Comparison of ENCODE assay signal across 17 cellular contexts in genomic region chr14:91920526-91920925, GRCh38. TPM values are rescaled to one million over a fixed set of nuclear protein-coding genes. Genes with fewer than 3 reads are reported as not detected.
DNase-seq lines count a peak whose midpoint lies in the region; ATAC-seq and TF ChIP-seq lines count a peak whose summit lies in the region.
"Had no signal": no experiment of that assay in that cellular context is flagged by ENCODE, and none has a peak within 500 bp of the region (broad histone marks: within the 10 kb centered on the region; RNA-seq: fewer than 3 reads in every experiment).

No MANE protein-coding gene starts in this region.

- H3K27ac ChIP-seq in right cardiac atrium (ENCODE audit: low read length) = peak overlapping the region; percentile 8
- H3K27ac ChIP-seq in heart left ventricle = peak overlapping the region in 5 of 12 donors; percentile 15 to 69 (median 30)
- peak overlapping the region; percentile 60 to 71 for H3K27ac ChIP-seq in tibial artery
- H3K27ac ChIP-seq: C4-2B had no signal

- H3K27me3 ChIP-seq in right cardiac atrium (ENCODE audit: control insufficient read depth, insufficient read depth) = no peaks in the 10 kb centered on the region
- no peaks in the 10 kb centered on the region for H3K27me3 ChIP-seq in heart left ventricle
- no peaks in the 10 kb centered on the region for H3K27me3 ChIP-seq in tibial artery
- no peaks in the 10 kb centered on the region for H3K27me3 ChIP-seq in H7 (ENCODE audit: control insufficient read depth, insufficient read depth, low read length)

- H3K27ac Mint-ChIP-seq in nephron = peak overlapping the region in 2 of 3 experiments; percentile 75 to 77
- H3K27ac Mint-ChIP-seq: CD4-positive, alpha-beta memory T cell; GM23338; H9 had no signal

- TF ChIP-seq POLR2A in heart left ventricle (IDR thresholded peaks at IDR 0.05) = no peak

- no peaks in the 10 kb centered on the region for H3K9me3 ChIP-seq in right cardiac atrium (ENCODE audit: control insufficient read depth, low read length)
- H3K9me3 ChIP-seq in heart left ventricle = peaks cover 0 to 2% (median 0%) of the 10 kb centered on the region in 12 donors
- no peaks in the 10 kb centered on the region for H3K9me3 ChIP-seq in tibial artery
- H3K9me3 ChIP-seq: BE2C had no signal

- TF ChIP-seq CTCF in heart left ventricle (IDR thresholded peaks at IDR 0.05) = no peak
- no peak for TF ChIP-seq CTCF in nephron (IDR thresholded peaks at IDR 0.05; ENCODE audit: unreplicated experiment in 3 of 3)
- TF ChIP-seq CTCF in tibial artery (IDR thresholded peaks at IDR 0.05) = no peak

- peaks cover 8% of the 10 kb centered on the region for H3K4me1 ChIP-seq in right cardiac atrium (ENCODE audit: control insufficient read depth, insufficient read depth, low read length)
- H3K4me1 ChIP-seq in heart left ventricle = peaks cover 0 to 68% (median 5%) of the 10 kb centered on the region in 12 donors
- H3K4me1 ChIP-seq in tibial artery = peaks cover 0 to 85% (median 56%) of the 10 kb centered on the region in 4 donors
- H3K4me1 ChIP-seq: BE2C had no signal

- DNase-seq in right cardiac atrium (no peak), heart left ventricle (no peak), tibial artery (no peak), AG20443 (ENCODE audit: low spot score) (no peak), H7 (no peak)
- DNase-seq: BE2C; CD4-positive, alpha-beta memory T cell; DMS79; H9 had no signal

- H3K4me3 Mint-ChIP-seq in nephron = no peak overlapping the region
- H3K4me3 Mint-ChIP-seq: CD4-positive, alpha-beta memory T cell; GM23338; H9 had no signal

- peaks cover 70% of the 10 kb centered on the region for H3K4me1 Mint-ChIP-seq in nephron
- H3K4me1 Mint-ChIP-seq: CD4-positive, alpha-beta memory T cell; GM23338; H9 had no signal

- H3K9me3 Mint-ChIP-seq in nephron = peaks cover 3% of the 10 kb centered on the region
- H3K9me3 Mint-ChIP-seq: CD4-positive, alpha-beta memory T cell; GM23338 had no signal

- WGBS in right cardiac atrium = 60% methylated on average over 3 of the region's 3 CpGs
- 63 to 81% (median 71%) methylated on average over 3 of the region's 3 CpGs for WGBS in heart left ventricle, 4 donors

- H3K4me3 ChIP-seq in right cardiac atrium (ENCODE audit: low read length) (no peak overlapping the region), heart left ventricle (no peak overlapping the region), tibial artery (no peak overlapping the region), H7 (ENCODE audit: insufficient read depth, low read depth, low read length) (no peak overlapping the region)
- H3K4me3 ChIP-seq: GM12878, GM23338 had no signal

- ATAC-seq in right cardiac atrium (no peak), heart left ventricle (no peak), HG03139 (IDR thresholded peaks at IDR 0.05; ENCODE audit: unreplicated experiment) (no peak)
- ATAC-seq: GM12878, GM23338 had no signal

- intact Hi-C loops in right cardiac atrium (cut with DNase I) = no loop called here
- intact Hi-C loops in heart left ventricle (cut with DNase I) = no loop called here
- intact Hi-C loops in tibial artery (cut with DNase I; ENCODE audit: low total_unique reads) = no loop called here

- peaks cover 4% of the 10 kb centered on the region for H3K27me3 Mint-ChIP-seq in nephron (ENCODE audit: low read depth)

- H3K36me3 Mint-ChIP-seq in nephron (ENCODE audit: low read depth) = peaks cover 8% of the 10 kb centered on the region
- H3K36me3 Mint-ChIP-seq: CD4-positive, alpha-beta memory T cell had no signal

- no peaks in the 10 kb centered on the region for H3K36me3 ChIP-seq in heart left ventricle
- peaks cover 0 to 7% (median 2%) of the 10 kb centered on the region in 3 donors for H3K36me3 ChIP-seq in tibial artery
- H3K36me3 ChIP-seq in H7 (replicated peaks; ENCODE audit: control insufficient read depth, insufficient read depth, low read length) = no peaks in the 10 kb centered on the region
- H3K36me3 ChIP-seq: BE2C had no signal

RNA-seq across cellular contexts. Expression of gene FBLN5, which starts 27.0 kb away (rescaled TPM):
- total RNA-seq in right cardiac atrium (100 to 1,000 TPM in 3 of 4 donors, 10 to 100 TPM in 1; 99.7 to 173 (median 152) TPM), heart left ventricle (100 to 1,000 TPM in 1 of 9 donors, 10 to 100 TPM in 8; 26.6 to 129 (median 40.3) TPM)
- polyA plus RNA-seq in right cardiac atrium (122 TPM), heart left ventricle (10 to 100 TPM; 26.0 to 33.3 TPM)
- 1.4 and 2.3 TPM in 2 replicates for total RNA-seq in H7 (2014; rRNA removed; shearing (Covaris generic))

RNA-seq across cellular contexts. Expression of gene TC2N, which starts 53.2 kb away (rescaled TPM):
- total RNA-seq in right cardiac atrium (10 to 100 TPM in 3 of 4 donors, 1 to 10 TPM in 1; 8.6 to 17.4 (median 15.0) TPM), heart left ventricle (10 to 100 TPM in 1 of 9 donors, 1 to 10 TPM in 8; 1.1 to 17.1 (median 3.2) TPM)
- polyA plus RNA-seq in right cardiac atrium (7.1 TPM), heart left ventricle (1 to 10 TPM; 1.2 to 2.1 TPM)
- 6.7 and 11.5 TPM in 2 replicates for total RNA-seq in H7 (2014; rRNA removed; shearing (Covaris generic))
- total RNA-seq: A172, G401, HT1080 had no signal
